ENCODE assay signal across 8 cellular contexts in the genomic region with DNA sequence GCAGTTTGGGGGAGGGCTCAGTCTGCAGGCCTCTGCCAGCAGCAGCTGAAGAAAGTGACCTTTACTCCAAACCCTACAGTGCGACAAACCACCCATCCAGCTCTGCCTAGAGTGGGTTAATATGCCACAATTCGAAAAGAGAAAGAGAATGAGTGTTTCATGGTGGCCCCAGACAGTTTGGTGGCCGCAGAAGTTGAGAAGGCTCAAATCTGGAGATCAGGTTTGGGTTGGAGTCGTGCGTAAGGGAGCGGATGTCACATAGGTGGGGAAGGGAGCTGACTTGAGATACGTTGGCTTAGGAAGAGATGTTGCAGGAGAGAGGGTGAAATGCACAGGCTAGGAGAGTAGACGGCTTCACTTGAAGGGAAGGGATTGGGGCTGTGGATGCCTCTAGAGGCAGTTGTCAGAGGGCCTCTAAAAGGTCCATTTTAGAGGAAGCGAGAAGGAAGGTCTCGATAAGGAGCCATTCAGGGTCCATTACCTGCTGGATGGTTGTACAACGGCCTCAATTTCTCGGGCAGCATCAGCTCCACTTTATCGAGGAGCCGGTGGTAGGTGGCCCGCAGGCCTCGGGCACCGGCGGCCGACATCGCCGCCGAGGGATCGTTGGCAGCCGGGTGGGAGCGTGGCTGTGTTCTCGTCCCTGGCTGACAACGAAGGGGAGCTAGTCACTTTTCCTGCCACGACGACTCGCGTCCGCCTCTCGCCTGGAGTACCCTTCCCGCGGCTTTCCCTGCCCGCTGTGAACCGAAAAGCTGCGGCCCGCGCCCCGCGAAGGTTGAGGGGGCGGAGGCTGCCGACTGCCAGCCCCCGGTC. TPM values are rescaled to one million over a fixed set of nuclear protein-coding genes. Genes with fewer than 3 reads are reported as not detected.
DNase-seq lines count a peak whose midpoint lies in the region; ATAC-seq and TF ChIP-seq lines count a peak whose summit lies in the region.

No MANE protein-coding gene starts in this region.

- H3K27me3 Mint-ChIP-seq in activated naive CD8-positive, alpha-beta T cell: no peaks in the 10 kb centered on the region

- peak overlapping the region; percentile 99 for H3K27ac Mint-ChIP-seq in activated naive CD8-positive, alpha-beta T cell

- H3K36me3 Mint-ChIP-seq in activated naive CD8-positive, alpha-beta T cell: no peaks in the 10 kb centered on the region

- H3K9me3 Mint-ChIP-seq in activated naive CD8-positive, alpha-beta T cell (ENCODE audit: low read depth): no peaks in the 10 kb centered on the region

- no peaks in the 10 kb centered on the region for H3K9me3 ChIP-seq in left ventricle myocardium inferior (replicated peaks)

- H3K36me3 ChIP-seq in left ventricle myocardium inferior: no peaks in the 10 kb centered on the region

- DNase-seq in Daoy (ENCODE audit: low read depth) (peak; percentile 48), HS-27A (ENCODE audit: low read depth) (peak; percentile 22), RPMI7951 (ENCODE audit: low read depth) (peak; percentile 34), left ventricle myocardium inferior (no peak), putamen (ENCODE audit: low spot score) (peak; percentile 42), posterior vena cava (ENCODE audit: low spot score) (no peak)

- H3K27me3 ChIP-seq in left ventricle myocardium inferior (ENCODE audit: low read depth): no peaks in the 10 kb centered on the region

- H3K4me1 ChIP-seq in left ventricle myocardium inferior: peaks cover 88% of the 10 kb centered on the region

- no peak for TF ChIP-seq CTCF in left ventricle myocardium inferior (IDR thresholded peaks at IDR 0.05; ENCODE audit: borderline replicate concordance)

- peak overlapping the region; percentile 97 for H3K27ac ChIP-seq in left ventricle myocardium inferior (replicated peaks)

- ATAC-seq in GM21423 (IDR thresholded peaks at IDR 0.05; ENCODE audit: unreplicated experiment): peak; percentile 5

- H3K4me1 Mint-ChIP-seq in activated naive CD8-positive, alpha-beta T cell (ENCODE audit: low read depth): peaks cover 40% of the 10 kb centered on the region

- peak overlapping the region; percentile 94 for H3K4me3 ChIP-seq in left ventricle myocardium inferior

- H3K4me3 Mint-ChIP-seq in activated naive CD8-positive, alpha-beta T cell: peak overlapping the region; percentile 99

- intact Hi-C loops in left ventricle myocardium inferior (cut with micrococcal nuclease) (no loop called here), posterior vena cava (cut with DNase I) (no loop called here)

RNA-seq across cellular contexts. Expression of gene DCAF6, which starts 1.0 kb away (rescaled TPM):
- 20.9 and 26.9 TPM in 2 replicates for total RNA-seq in Daoy (2014; rRNA removed; shearing (Covaris generic))
- total RNA-seq in RPMI7951 (2014; rRNA removed; shearing (Covaris generic)): 34.8 and 42.7 TPM in 2 replicates
- total RNA-seq in left ventricle myocardium inferior (196 TPM), posterior vena cava (10 to 100 TPM; 50.2 to 55.9 TPM)

RNA-seq across cellular contexts. Expression of gene MPC2, which starts 1.4 kb away (rescaled TPM):
- total RNA-seq in Daoy (2014; rRNA removed; shearing (Covaris generic)): 58.5 and 67.5 TPM in 2 replicates
- total RNA-seq in RPMI7951 (2014; rRNA removed; shearing (Covaris generic)): 55.2 and 65.0 TPM in 2 replicates
- total RNA-seq in left ventricle myocardium inferior (267 TPM), posterior vena cava (10 to 100 TPM; 61.5 to 62.2 TPM)

RNA-seq across cellular contexts. Expression of gene ADCY10, which starts 21.5 kb away (rescaled TPM):
- total RNA-seq in Daoy (2014; rRNA removed; shearing (Covaris generic)): not detected in 2 replicates
- total RNA-seq in RPMI7951 (2014; rRNA removed; shearing (Covaris generic)): under 0.01 and 0.20 TPM in 2 replicates
- total RNA-seq in left ventricle myocardium inferior (0.22 TPM), posterior vena cava (under 1 TPM; 0.28 to 0.38 TPM)

Comparison
In these comparisons a context has a peak if more than half of its experiments do, and no peak if none do; other contexts are left out.
1. DNase-seq: peak in Daoy (single experiment), HS-27A (single experiment), RPMI7951 (single experiment) and putamen (single experiment); none in left ventricle myocardium inferior (single experiment) and posterior vena cava (single experiment).